2 cellular contexts compared by ENCODE assay signal in genomic region chr19:40632311-40633036, GRCh38.
A peak's percentile ranks its signal among the peaks of the same experiment; 100 is the strongest.
TF ChIP-seq lines count a peak whose summit lies in the region.

No MANE protein-coding gene starts in this region.

TF ChIP-seq in PFSK-1, 5 proteins besides CTCF, POLR2A, EP300 and RAD21:
- no peak for TF ChIP-seq TAF1 (IDR thresholded peaks at IDR 0.05; ENCODE audit: borderline replicate concordance, insufficient read depth, low read length)
- TF ChIP-seq POLR2AphosphoS5 (IDR thresholded peaks at IDR 0.05; ENCODE audit: low read depth, low read length): peak; percentile 27; the same call in 1 of the 2 replicates

TF ChIP-seq in H1, 55 proteins besides CTCF, POLR2A, EP300 and RAD21:
- TF ChIP-seq, protein P1, sequence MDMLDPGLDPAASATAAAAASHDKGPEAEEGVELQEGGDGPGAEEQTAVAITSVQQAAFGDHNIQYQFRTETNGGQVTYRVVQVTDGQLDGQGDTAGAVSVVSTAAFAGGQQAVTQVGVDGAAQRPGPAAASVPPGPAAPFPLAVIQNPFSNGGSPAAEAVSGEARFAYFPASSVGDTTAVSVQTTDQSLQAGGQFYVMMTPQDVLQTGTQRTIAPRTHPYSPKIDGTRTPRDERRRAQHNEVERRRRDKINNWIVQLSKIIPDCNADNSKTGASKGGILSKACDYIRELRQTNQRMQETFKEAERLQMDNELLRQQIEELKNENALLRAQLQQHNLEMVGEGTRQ (IDR thresholded peaks at IDR 0.05; ENCODE audit: low read length): peak; percentile 60
- no peak for TF ChIP-seq TAF7 (optimal IDR thresholded peaks at IDR 0.05; ENCODE audit: borderline replicate concordance, low read depth, low read length)
